In genomic region chr3:42780892-42781700, GRCh38 we compare ENCODE assay signal across 8 cellular contexts. TPM values are rescaled to one million over a fixed set of nuclear protein-coding genes. Genes with fewer than 3 reads are reported as not detected.
DNase-seq lines count a peak whose midpoint lies in the region; ATAC-seq and TF ChIP-seq lines count a peak whose summit lies in the region.

No MANE protein-coding gene starts in this region.

- H2BK120ac ChIP-seq in mesendoderm (ENCODE audit: low read depth, low read length), result no peak overlapping the region

- no peaks in the 10 kb centered on the region for H3K27me3 Mint-ChIP-seq in Caco-2 (ENCODE audit: insufficient read depth, unreplicated experiment)

- 0 out of 2 replicates have a peak, but pooled peaks cover 1% of the 10 kb centered on the region for H3K36me3 ChIP-seq in Caco-2 (ENCODE audit: control insufficient read depth, insufficient read depth, low read length)
- peaks cover 2% of the 10 kb centered on the region for H3K36me3 ChIP-seq in mesendoderm (ENCODE audit: control insufficient read depth, insufficient read depth, low read length)
- H3K36me3 ChIP-seq in aorta (ENCODE audit: control insufficient read depth in 1 of 2, insufficient read depth in 2 of 2, low read length in 1 of 2), result no peaks in the 10 kb centered on the region

- no peak overlapping the region for H3K27ac Mint-ChIP-seq in Caco-2 (ENCODE audit: unreplicated experiment)

- H2AK5ac ChIP-seq in mesendoderm (ENCODE audit: low read length), result no peak overlapping the region

- no peak overlapping the region for H3K4me3 Mint-ChIP-seq in Caco-2 (ENCODE audit: unreplicated experiment)

- H3K36me3 Mint-ChIP-seq in Caco-2 (ENCODE audit: insufficient read depth, unreplicated experiment), result peaks cover 36% of the 10 kb centered on the region

- no peak overlapping the region for H4K8ac ChIP-seq in mesendoderm (ENCODE audit: low read depth, low read length)

- H3K27me3 ChIP-seq in Caco-2 (replicated peaks; ENCODE audit: control insufficient read depth, insufficient read depth, low read length) (no peaks in the 10 kb centered on the region), mesendoderm (ENCODE audit: insufficient read depth, low read length, poor library complexity) (no peaks in the 10 kb centered on the region), aorta (ENCODE audit: control insufficient read depth in 1 of 2, insufficient read depth in 2 of 2, low read length in 1 of 2) (no peaks in the 10 kb centered on the region)

- H3K9me3 Mint-ChIP-seq in Caco-2 (ENCODE audit: unreplicated experiment), result no peaks in the 10 kb centered on the region

- H3K56ac ChIP-seq in mesendoderm (ENCODE audit: low read length), result no peak overlapping the region

- DNase-seq in Caco-2 (peak in 1 of 2 experiments; percentile 57), Kasumi-1 (lab: John Stamatoyannopoulos, UW) (peak; percentile 70 to 84), RPMI8226 (peak; percentile 68), mesendoderm (peak; percentile 79), aorta (no peak)
- DNase-seq in effector CD4-positive, alpha-beta T cell, result peak; percentile 40

- H3K9ac ChIP-seq in mesendoderm (ENCODE audit: low read length), result no peak overlapping the region

- H3K23ac ChIP-seq in mesendoderm (ENCODE audit: low read length), result no peak overlapping the region

- POLR2A ChIA-PET in Caco-2 (lab: Charles Lee), result no interaction called here

- H3K4ac ChIP-seq in mesendoderm (ENCODE audit: low read depth, low read length), result no peak overlapping the region

- WGBS in mesendoderm (ENCODE audit: extremely low coverage, insufficient coverage, low lambda C conversion rate), result no CpG with 5 or more reads among the region's 11 CpGs
- WGBS in aorta, 2 donors, result 52 to 57% methylated on average over 11 of the region's 11 CpGs

- no TSS peak for BruUV-seq in Caco-2 (replicated peaks; lab: Mats Ljungman, UMichigan)

- no peak overlapping the region for H3K18ac ChIP-seq in mesendoderm (ENCODE audit: low read length)

- CTCF ChIA-PET in Caco-2 (lab: Charles Lee), result interaction anchor here (0.7 kb wide), 2 partner anchors 96 to 1493 kb away, joined by 3 to 4 read pairs; no protein-coding TSS in a partner anchor

- no peak overlapping the region for H3K4me2 ChIP-seq in mesendoderm (ENCODE audit: low read length)

- H3K27ac ChIP-seq in mesendoderm (ENCODE audit: low read depth, low read length), result no peak overlapping the region
- no peak overlapping the region for H3K27ac ChIP-seq in aorta (ENCODE audit: low read depth in 1 of 2, low read length in 2 of 2)

- no peaks in the 10 kb centered on the region for H3K4me1 Mint-ChIP-seq in Caco-2 (ENCODE audit: low read depth, unreplicated experiment)

- H3K4me1 ChIP-seq in Caco-2 (no peaks in the 10 kb centered on the region), mesendoderm (ENCODE audit: control insufficient read depth, low read depth, low read length) (no peaks in the 10 kb centered on the region), aorta (ENCODE audit: control insufficient read depth in 1 of 2, insufficient read depth in 2 of 2, low read length in 2 of 2) (no peaks in the 10 kb centered on the region)

- peak; percentile 56 to 71 for TF ChIP-seq CTCF in Caco-2 (IDR thresholded peaks at IDR 0.05; ENCODE audit: insufficient read depth in 1 of 2, low read depth in 1 of 2, low read length in 1 of 2, severe bottlenecking in 1 of 2, unreplicated experiment in 1 of 2)

- no peak overlapping the region for H2BK15ac ChIP-seq in mesendoderm (replicated peaks; ENCODE audit: low read depth)

- no peaks in the 10 kb centered on the region for H3K9me3 ChIP-seq in Caco-2
- H3K9me3 ChIP-seq in aorta (ENCODE audit: control insufficient read depth, low read length), result no peaks in the 10 kb centered on the region

- no peak overlapping the region for H4K5ac ChIP-seq in mesendoderm (ENCODE audit: low read length)

- no peak overlapping the region for H2BK5ac ChIP-seq in mesendoderm (ENCODE audit: low read length)

- H3K79me2 ChIP-seq in mesendoderm (ENCODE audit: control insufficient read depth, insufficient read depth, low read length), result no peaks in the 10 kb centered on the region

- H3K4me3 ChIP-seq in Caco-2 (ENCODE audit: low read depth, low read length) (no peak overlapping the region), mesendoderm (ENCODE audit: low read length) (no peak overlapping the region), aorta (ENCODE audit: low read length in 2 of 2) (no peak overlapping the region)

- ATAC-seq in GM18868 (IDR thresholded peaks at IDR 0.05; ENCODE audit: unreplicated experiment), result peak; percentile 62
- ATAC-seq in aorta (ENCODE audit: low FRiP score), result peak; percentile 82
- ATAC-seq in HG02973 (IDR thresholded peaks at IDR 0.05; ENCODE audit: unreplicated experiment), result no peak

- no peaks in the 10 kb centered on the region for H3K79me1 ChIP-seq in mesendoderm (ENCODE audit: low read length)

- intact Hi-C loops in Caco-2 (cut with micrococcal nuclease; ENCODE audit: unreplicated experiment) (loop anchor here (1.0 kb wide), 3 partner anchors 49 to 100 kb away; no protein-coding TSS in a partner anchor), aorta (cut with DNase I) (loop anchor here (1.0 to 5.0 kb wide), 4 partner anchors 51 to 102 kb away; no protein-coding TSS in a partner anchor)

RNA-seq across cellular contexts. Expression of gene CCDC13, which starts 8.0 kb away (rescaled TPM):
- total RNA-seq in Caco-2 (2022) (0.82 and 1.4 TPM in 2 replicates), aorta (1 to 10 TPM; 1.3 to 2.5 TPM)
- 0.20 TPM for polyA plus RNA-seq in mesendoderm (2013, experiment 1 of 2)
- polyA plus RNA-seq in mesendoderm (2013, experiment 2 of 2), result 0.20 TPM
- 1 to 10 TPM; 1.2 to 3.1 TPM for polyA plus RNA-seq in aorta

RNA-seq across cellular contexts. Expression of gene HIGD1A, which starts 23.2 kb away (rescaled TPM):
- total RNA-seq in Caco-2 (2022), result 108 and 112 TPM in 2 replicates
- 244 TPM for polyA plus RNA-seq in mesendoderm (2013, experiment 1 of 2)
- 237 TPM for polyA plus RNA-seq in mesendoderm (2013, experiment 2 of 2)
- 10 to 100 TPM; 61.4 to 84.9 TPM for total RNA-seq in aorta
- 100 to 1,000 TPM; 175 to 337 TPM for polyA plus RNA-seq in aorta

RNA-seq across cellular contexts. Expression of gene ACKR2, which starts 28.1 kb away (rescaled TPM):
- total RNA-seq in Caco-2 (2022) (3.5 and 4.1 TPM in 2 replicates), aorta (1 to 10 TPM; 3.1 to 7.8 TPM)
- polyA plus RNA-seq in mesendoderm (2013, experiment 1 of 2), result 0.27 TPM
- 0.27 TPM for polyA plus RNA-seq in mesendoderm (2013, experiment 2 of 2)
- under 1 TPM in 1 of 2 donors, not detected in 1; 0.26 TPM for polyA plus RNA-seq in aorta

Comparison
In these comparisons a context has a peak if more than half of its experiments do, and no peak if none do; other contexts are left out.
1. DNase-seq: peak in Kasumi-1 (2 of 2), RPMI8226 (single experiment), effector CD4-positive, alpha-beta T cell (single experiment) and mesendoderm (single experiment); none in aorta (0 of 2).